ENCODE assay signal across 8 cellular contexts in the genomic region with DNA sequence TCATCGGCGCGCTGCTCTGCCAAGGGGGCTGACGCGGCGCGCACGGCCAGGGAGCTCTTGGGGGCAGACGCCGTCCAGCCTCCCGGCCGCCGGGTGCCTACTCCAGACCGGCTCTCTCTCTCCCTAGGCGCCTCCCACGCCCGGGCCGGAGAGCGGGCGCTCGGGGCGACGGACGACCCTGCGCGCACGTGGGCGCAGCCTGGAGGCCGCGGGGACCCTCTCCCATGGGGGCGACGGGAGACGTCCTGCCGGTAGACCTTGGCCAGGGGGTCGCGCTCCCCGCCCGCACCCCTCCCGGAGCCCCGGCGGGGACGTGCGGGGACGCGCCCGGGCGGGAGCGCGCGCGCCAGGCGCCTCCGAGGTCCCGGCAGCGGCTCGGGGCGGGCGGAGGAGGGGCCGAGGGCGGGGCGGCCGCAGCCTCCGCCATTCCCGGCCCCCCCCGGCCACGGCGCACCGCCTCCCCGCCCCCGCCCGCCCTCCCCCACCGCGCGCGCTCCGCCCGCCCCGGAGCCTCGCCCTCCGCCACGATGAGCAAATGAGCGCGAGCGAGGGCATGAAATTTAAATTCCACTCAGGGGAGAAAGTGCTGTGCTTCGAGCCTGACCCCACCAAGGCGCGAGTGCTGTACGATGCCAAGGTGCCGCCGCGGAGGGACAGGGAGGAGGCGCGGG. TPM values are rescaled to one million over a fixed set of nuclear protein-coding genes. Genes with fewer than 3 reads are reported as not detected.
A peak's percentile ranks its signal among the peaks of the same experiment; 100 is the strongest.
DNase-seq lines count a peak whose midpoint lies in the region; ATAC-seq and TF ChIP-seq lines count a peak whose summit lies in the region.

A gene with protein sequence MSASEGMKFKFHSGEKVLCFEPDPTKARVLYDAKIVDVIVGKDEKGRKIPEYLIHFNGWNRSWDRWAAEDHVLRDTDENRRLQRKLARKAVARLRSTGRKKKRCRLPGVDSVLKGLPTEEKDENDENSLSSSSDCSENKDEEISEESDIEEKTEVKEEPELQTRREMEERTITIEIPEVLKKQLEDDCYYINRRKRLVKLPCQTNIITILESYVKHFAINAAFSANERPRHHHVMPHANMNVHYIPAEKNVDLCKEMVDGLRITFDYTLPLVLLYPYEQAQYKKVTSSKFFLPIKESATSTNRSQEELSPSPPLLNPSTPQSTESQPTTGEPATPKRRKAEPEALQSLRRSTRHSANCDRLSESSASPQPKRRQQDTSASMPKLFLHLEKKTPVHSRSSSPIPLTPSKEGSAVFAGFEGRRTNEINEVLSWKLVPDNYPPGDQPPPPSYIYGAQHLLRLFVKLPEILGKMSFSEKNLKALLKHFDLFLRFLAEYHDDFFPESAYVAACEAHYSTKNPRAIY (plus strand): TSS at position 509 of the 671 bp plus-strand sequence. CDS start 27 bp downstream, at position 536.

- H3K27ac ChIP-seq in BLaER1 treated with 17β-estradiol and CSF1 and Interleukin-3, amounts not matched to agents 10 nM and 100 nM = peak within 1 kb of the TSS; percentile 80 to 95 (median 85)
- H3K27ac ChIP-seq in neutrophil = peak within 1 kb of the TSS; percentile 95
- peak within 1 kb of the TSS; percentile 85 for H3K27ac ChIP-seq in urinary bladder (ENCODE audit: low read depth)

- H3K4me3 ChIP-seq in BLaER1 treated with 17β-estradiol and CSF1 and Interleukin-3, amounts not matched to agents 10 nM and 100 nM = peak within 1 kb of the TSS; percentile 61 to 86 (median 78)
- H3K4me3 ChIP-seq in neutrophil (ENCODE audit: low read depth in 1 of 2, low read length in 1 of 2) (peak within 1 kb of the TSS; percentile 74 to 93), urinary bladder (ENCODE audit: low read depth, low read length) (peak within 1 kb of the TSS; percentile 64)

- WGBS in urinary bladder = under 1% methylated on average over 78 of the region's 93 CpGs

- peaks cover 0 to 38% (median 6%) of the 10 kb centered on the region in 11 experiments; a peak in 12 of 22 replicates for H3K9me3 ChIP-seq in BLaER1 treated with 17β-estradiol and CSF1 and Interleukin-3, amounts not matched to agents 10 nM and 100 nM (replicated peaks in 1 of 11)
- H3K9me3 ChIP-seq in neutrophil = no peaks in the 10 kb centered on the region

- peaks cover 23 to 25% of the 10 kb centered on the region in 2 donors for H3K36me3 Mint-ChIP-seq in activated naive CD4-positive, alpha-beta T cell treated with anti-CD3 and anti-CD28 coated beads, Interleukin-2, amount 50 U/mL, for 72 hours

- no peak for TF ChIP-seq CTCF in neutrophil (IDR thresholded peaks at IDR 0.05)

- peaks cover 7 to 37% (median 13%) of the 10 kb centered on the region in 10 experiments; a peak in 18 of 20 replicates for H3K4me1 ChIP-seq in BLaER1 treated with 17β-estradiol and CSF1 and Interleukin-3, amounts not matched to agents 10 nM and 100 nM
- H3K4me1 ChIP-seq in neutrophil (ENCODE audit: control insufficient read depth in 1 of 2, insufficient read depth in 1 of 2, low read depth in 1 of 2, low read length in 1 of 2) (peaks cover 31 to 54% of the 10 kb centered on the region in 2 experiments), urinary bladder (ENCODE audit: insufficient read depth) (no peaks in the 10 kb centered on the region)

- H3K4me2 ChIP-seq in BLaER1 treated with 17β-estradiol and CSF1 and Interleukin-3, amounts not matched to agents 10 nM and 100 nM = peak within 1 kb of the TSS; percentile 75 to 92 (median 86)

- H3K9ac ChIP-seq in BLaER1 treated with 17β-estradiol and CSF1 and Interleukin-3, amounts not matched to agents 10 nM and 100 nM = peak within 1 kb of the TSS; percentile 83 to 95 (median 88)

- H3K9me3 Mint-ChIP-seq in activated naive CD4-positive, alpha-beta T cell treated with anti-CD3 and anti-CD28 coated beads, Interleukin-2, amount 50 U/mL, for 72 hours = no peaks in the 10 kb centered on the region

- H3K36me3 ChIP-seq in BLaER1 treated with 17β-estradiol and CSF1 and Interleukin-3, amounts not matched to agents 10 nM and 100 nM = peaks cover 10 to 22% (median 13%) of the 10 kb centered on the region in 11 experiments; a peak in 20 of 22 replicates
- H3K36me3 ChIP-seq in neutrophil (peaks cover 12% of the 10 kb centered on the region), urinary bladder (ENCODE audit: insufficient read depth) (no peaks in the 10 kb centered on the region)

- DNase-seq in RKO (ENCODE audit: low spot score) (peak; percentile 69), glomerular endothelial cell (ENCODE audit: extremely low read depth, low read depth, low spot score) (no peak)
- DNase-seq in activated naive CD4-positive, alpha-beta T cell treated with anti-CD3 and anti-CD28 coated beads, Interleukin-2, amount 50 U/mL, for 72 hours (ENCODE audit: low spot score in 2 of 2) = peak; percentile 51 to 60

- H3K27me3 ChIP-seq in BLaER1 treated with 17β-estradiol and CSF1 and Interleukin-3, amounts not matched to agents 10 nM and 100 nM = peaks cover 43 to 82% (median 71%) of the 10 kb centered on the region in 11 experiments
- no peaks in the 10 kb centered on the region for H3K27me3 ChIP-seq in neutrophil

- ATAC-seq in GM18909 (IDR thresholded peaks at IDR 0.05; ENCODE audit: poor library complexity, unreplicated experiment) (peak; percentile 31), HG03139 (IDR thresholded peaks at IDR 0.05; ENCODE audit: unreplicated experiment) (peak; percentile 30)
- ATAC-seq in activated naive CD4-positive, alpha-beta T cell treated with anti-CD3 and anti-CD28 coated beads, Interleukin-2, amount 50 U/mL, for 72 hours = peak; percentile 36 to 61

- H4K20me1 ChIP-seq in BLaER1 treated with 17β-estradiol and CSF1 and Interleukin-3, amounts not matched to agents 10 nM and 100 nM = no peaks in the 10 kb centered on the region; a peak in 3 of 22 replicates

- H3K27ac Mint-ChIP-seq in activated naive CD4-positive, alpha-beta T cell treated with anti-CD3 and anti-CD28 coated beads, Interleukin-2, amount 50 U/mL, for 72 hours = peak within 1 kb of the TSS; percentile 94 to 100

RNA-seq across cellular contexts. Expression of the gene that starts here (rescaled TPM):
- 10 to 100 TPM; 38.4 to 72.3 TPM for total RNA-seq in activated naive CD4-positive, alpha-beta T cell treated with anti-CD3 and anti-CD28 coated beads, Interleukin-2, amount 50 U/mL, for 72 hours
- total RNA-seq in glomerular endothelial cell (32.2 and 39.3 TPM in 2 replicates), urinary bladder (22.2 TPM)
- 17.0 TPM for polyA plus RNA-seq in urinary bladder
